Comparison of ENCODE assay signal across 20 cellular contexts in the genomic region with DNA sequence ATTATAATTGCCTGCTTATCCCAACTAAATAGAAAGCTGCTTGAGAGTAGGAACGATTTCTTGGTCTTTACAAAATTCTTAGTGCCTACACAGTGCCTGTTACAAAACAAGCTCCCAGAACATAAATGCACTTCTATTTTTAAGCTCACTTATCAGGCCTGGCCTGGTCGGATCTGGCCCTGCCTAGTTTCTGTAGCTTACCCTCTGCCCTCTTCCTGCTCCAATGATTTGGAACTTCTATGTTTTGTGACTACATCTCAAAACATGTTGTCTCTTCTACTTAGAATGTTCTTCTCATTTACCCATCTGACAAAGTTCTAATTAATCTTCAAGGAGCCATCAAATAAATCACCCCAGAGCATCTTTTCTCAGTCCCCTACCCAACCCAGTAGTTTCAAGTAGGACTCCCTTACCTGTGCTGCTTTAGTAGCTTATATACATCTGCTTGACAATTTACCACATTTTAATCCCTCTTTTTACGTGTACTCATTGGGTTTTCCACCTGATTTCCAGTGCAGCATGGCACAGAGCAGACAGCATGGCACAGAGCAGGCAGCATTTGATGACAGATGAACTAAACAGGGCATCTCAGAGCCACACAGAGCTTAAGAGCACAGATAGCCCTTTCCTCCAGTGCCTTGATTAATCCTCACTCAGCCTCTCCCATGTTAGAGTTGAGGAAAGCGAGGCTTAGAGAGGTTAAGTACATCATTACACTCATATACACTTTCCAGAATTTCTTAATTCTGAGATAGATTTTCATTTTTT.
DNase-seq lines count a peak whose midpoint lies in the region; ATAC-seq, FAIRE-seq and TF ChIP-seq lines count a peak whose summit lies in the region.
"Had no signal": no experiment of that assay in that cellular context is flagged by ENCODE, and none has a peak within 500 bp of the region (broad histone marks: within the 10 kb centered on the region; RNA-seq: fewer than 3 reads in every experiment).

No MANE protein-coding gene starts in this region.

- H3K9me1 ChIP-seq in K562 (ENCODE audit: control insufficient read depth, insufficient read depth, low read length): no peaks in the 10 kb centered on the region

- H3K4me3 ChIP-seq in K562: no peak overlapping the region
- no peak overlapping the region for H3K4me3 ChIP-seq in right atrium auricular region
- H3K4me3 ChIP-seq in smooth muscle cell: no peak overlapping the region
- no peak overlapping the region for H3K4me3 ChIP-seq in osteoblast (ENCODE audit: insufficient read depth, low read length)

- H3K79me2 ChIP-seq in K562 (ENCODE audit: control insufficient read depth, insufficient read depth, low read length) (no peaks in the 10 kb centered on the region), smooth muscle cell (ENCODE audit: low read depth) (no peaks in the 10 kb centered on the region), osteoblast (ENCODE audit: insufficient read depth, low read length) (peaks cover 5% of the 10 kb centered on the region)

- no peak for TF ChIP-seq EP300 in K562 (IDR thresholded peaks at IDR 0.05; ENCODE audit: low read length)

- POLR2A ChIA-PET in K562 (lab: Yijun Ruan, JAX): interaction anchor here (0.6 to 1.1 kb wide), 3 partner anchors 10 to 67 kb away, joined by 3 to 4 read pairs (median 3); no protein-coding TSS in a partner anchor

- DNase-seq in NCI-H82 (lab: John Stamatoyannopoulos, UW) (peak; percentile 32), NCI-H82 treated with DMSO at 0.1 percent for 48 hours (lab: John Stamatoyannopoulos, UW; ENCODE audit: unreplicated experiment) (no peak), K562 (ENCODE audit: extremely low read depth in 1 of 4, low spot score in 3 of 4) (peak in 1 of 4 experiments; percentile 11), right atrium auricular region (ENCODE audit: low spot score) (no peak), smooth muscle cell (lab: John Stamatoyannopoulos, UW; ENCODE audit: unreplicated experiment) (no peak), osteoblast (ENCODE audit: insufficient read length, low spot score, missing footprints) (no peak)
- no peak for DNase-seq in stimulated activated CD4-positive, alpha-beta T cell treated with anti-CD3 and anti-CD28 coated beads, Interleukin-15, amount 100 ng/mL, for 24 hours
- DNase-seq in activated effector memory CD4-positive, alpha-beta T cell treated with Interleukin-2 at 50 U/mL for 16 hours: no peak
- DNase-seq: BE2C; CD8-positive, alpha-beta memory T cell; DND-41; NCI-H1417; NCI-H187 treated with DMSO at 0.1 percent for 48 hours; NCI-H446; NCI-H748 treated with DMSO at 0.1 percent for 48 hours; SHP77 had no signal

- intact Hi-C loops in K562 (cut with micrococcal nuclease): loop anchor here (5.0 kb wide), 1 partner anchor 108 kb away; no protein-coding TSS in a partner anchor

- H2AFZ ChIP-seq in K562 (ENCODE audit: low read depth, low read length) (no peak overlapping the region), smooth muscle cell (ENCODE audit: low read depth) (no peak overlapping the region), osteoblast (ENCODE audit: low read length) (no peak overlapping the region)

- peaks cover 3% of the 10 kb centered on the region for H3F3A ChIP-seq in smooth muscle cell (ENCODE audit: low read depth)

- H3K4me2 ChIP-seq in K562 (ENCODE audit: insufficient read depth, low read length): no peak overlapping the region
- H3K4me2 ChIP-seq in smooth muscle cell: peak overlapping the region; percentile 0
- H3K4me2 ChIP-seq in osteoblast (ENCODE audit: insufficient read depth, low read length): no peak overlapping the region

- no peak for TF ChIP-seq RAD21 in K562 (CRISPR knock-in tag; conservative IDR thresholded peaks at IDR 0.05 in 1 of 2, IDR thresholded peaks at IDR 0.05 in 1 of 2)

- no peak for ATAC-seq in K562

- H3K9me3 ChIP-seq in K562 (replicated peaks; ENCODE audit: control insufficient read depth, insufficient read depth, low read depth, low read length) (no peaks in the 10 kb centered on the region), right atrium auricular region (no peaks in the 10 kb centered on the region), smooth muscle cell (replicated peaks; ENCODE audit: low read depth) (no peaks in the 10 kb centered on the region), osteoblast (ENCODE audit: low read depth, low read length) (no peaks in the 10 kb centered on the region)
- H3K9me3 ChIP-seq: BE2C had no signal

- H3K27me3 ChIP-seq in K562 (ENCODE audit: control insufficient read depth in 2 of 2, insufficient read depth in 2 of 2, low read length in 2 of 2) (no peaks in the 10 kb centered on the region), right atrium auricular region (no peaks in the 10 kb centered on the region), smooth muscle cell (ENCODE audit: low read depth) (no peaks in the 10 kb centered on the region), osteoblast (ENCODE audit: insufficient read depth, low read length) (no peaks in the 10 kb centered on the region)
- H3K27me3 ChIP-seq: BE2C had no signal

- TF ChIP-seq POLR2A in K562 (conservative IDR thresholded peaks at IDR 0.05): no peak

- CTCF ChIA-PET in K562 (lab: Yijun Ruan, JAX; ENCODE audit: low intra/inter-chr PET ratio): no interaction called here

- in situ Hi-C loops in K562 (cut with MboI): no loop called here

- BruUV-seq in K562 (replicated peaks; lab: Mats Ljungman, UMichigan): no TSS peak

- TF ChIP-seq CTCF in K562 (IDR thresholded peaks at IDR 0.05 in 2 of 3, conservative IDR thresholded peaks at IDR 0.05 in 1 of 3; ENCODE audit: insufficient read depth in 2 of 3, low read depth in 1 of 3, low read length in 3 of 3) (no peak), right atrium auricular region (IDR thresholded peaks at IDR 0.05) (no peak), smooth muscle cell (IDR thresholded peaks at IDR 0.05; ENCODE audit: borderline replicate concordance, insufficient read depth, poor library complexity, severe bottlenecking) (no peak), osteoblast (IDR thresholded peaks at IDR 0.05; ENCODE audit: extremely low read depth, low read depth, low read length) (no peak)

- 32% methylated on average over 4 of the region's 4 CpGs for WGBS in K562 (ENCODE audit: insufficient coverage, low coverage, missing lambda C conversion rate)
- WGBS in smooth muscle cell (ENCODE audit: low lambda C conversion rate): 46% methylated on average over 4 of the region's 4 CpGs

- no peak overlapping the region for H3K27ac ChIP-seq in K562 (ENCODE audit: extremely low read depth, low read depth, low read length)
- peak overlapping the region; percentile 55 to 56 for H3K27ac ChIP-seq in right atrium auricular region
- peak overlapping the region; percentile 64 for H3K27ac ChIP-seq in smooth muscle cell (ENCODE audit: low read depth)
- H3K27ac ChIP-seq in osteoblast (ENCODE audit: low read depth, low read length): no peak overlapping the region
- H3K27ac ChIP-seq: 22Rv1 had no signal

- peaks cover 0 to 17% of the 10 kb centered on the region in 2 experiments; a peak in 2 of 5 replicates for H3K4me1 ChIP-seq in K562 (replicated peaks in 1 of 2; ENCODE audit: control insufficient read depth in 2 of 2, insufficient read depth in 2 of 2, low read length in 2 of 2)
- H3K4me1 ChIP-seq in right atrium auricular region: peaks cover 0 to 24% of the 10 kb centered on the region in 2 donors
- peaks cover 4% of the 10 kb centered on the region for H3K4me1 ChIP-seq in smooth muscle cell (ENCODE audit: low read depth)
- peaks cover 28% of the 10 kb centered on the region for H3K4me1 ChIP-seq in osteoblast (ENCODE audit: insufficient read depth, low read length)

- H3K9ac ChIP-seq in K562 (ENCODE audit: insufficient read depth in 1 of 2, low read depth in 2 of 2, low read length in 2 of 2) (no peak overlapping the region), smooth muscle cell (ENCODE audit: low read depth) (no peak overlapping the region)

- H4K20me1 ChIP-seq in K562 (replicated peaks; ENCODE audit: control insufficient read depth, insufficient read depth, low read length): no peaks in the 10 kb centered on the region
- no peaks in the 10 kb centered on the region for H4K20me1 ChIP-seq in smooth muscle cell (ENCODE audit: low read depth)
- no peaks in the 10 kb centered on the region for H4K20me1 ChIP-seq in osteoblast (ENCODE audit: insufficient read depth, low read length)

- FAIRE-seq in K562 (lab: Jason Lieb, UNC): no peak
- FAIRE-seq: G401.6, GM12892, H1 had no signal

- H3K36me3 ChIP-seq in K562 (ENCODE audit: control insufficient read depth, insufficient read depth, low read length) (no peaks in the 10 kb centered on the region), right atrium auricular region (no peaks in the 10 kb centered on the region), smooth muscle cell (ENCODE audit: low read depth) (no peaks in the 10 kb centered on the region), osteoblast (ENCODE audit: insufficient read depth, low read length) (no peaks in the 10 kb centered on the region)
- H3K36me3 ChIP-seq: BE2C had no signal

TF ChIP-seq in K562, 482 proteins besides CTCF, POLR2A, EP300 and RAD21:
- TF ChIP-seq NR2C1 (IDR thresholded peaks at IDR 0.05) (no peak), NR2C1 (tag; IDR thresholded peaks at IDR 0.05) (no peak), ZNF175 (CRISPR knock-in tag; IDR thresholded peaks at IDR 0.05; ENCODE audit: low read depth) (no peak), TRIM28 (IDR thresholded peaks at IDR 0.05) (no peak), SIX5 (IDR thresholded peaks at IDR 0.05; ENCODE audit: borderline replicate concordance in 1 of 2, insufficient read depth in 1 of 2, low read depth in 1 of 2, low read length in 2 of 2) (no peak), NFRKB (IDR thresholded peaks at IDR 0.05; ENCODE audit: low read depth) (no peak), MEF2A (IDR thresholded peaks at IDR 0.05; ENCODE audit: control insufficient read depth, low read depth, low read length) (peak; percentile 41; the same call in 1 of the 2 replicates), E2F5 (CRISPR knock-in tag; IDR thresholded peaks at IDR 0.05) (no peak), CEBPG (CRISPR knock-in tag; IDR thresholded peaks at IDR 0.05) (no peak), CEBPG (tag; conservative IDR thresholded peaks at IDR 0.05 in 1 of 2, IDR thresholded peaks at IDR 0.05 in 1 of 2) (no peak), PHB (CRISPR knock-in tag; IDR thresholded peaks at IDR 0.05) (no peak), CREM (IDR thresholded peaks at IDR 0.05; ENCODE audit: low read depth) (no peak), TCF3 (CRISPR knock-in tag; IDR thresholded peaks at IDR 0.05) (0 out of 2 replicates have a peak, but pooled peaks have one; percentile 8)

Comparison
In these comparisons a context has a peak if more than half of its experiments do, and no peak if none do; other contexts are left out.
1. H3K27ac ChIP-seq: peak in right atrium auricular region (2 of 2) and smooth muscle cell (single experiment); none in K562 (single experiment) and osteoblast (single experiment).